Comparison of ENCODE assay signal across 9 cellular contexts in the genomic region with DNA sequence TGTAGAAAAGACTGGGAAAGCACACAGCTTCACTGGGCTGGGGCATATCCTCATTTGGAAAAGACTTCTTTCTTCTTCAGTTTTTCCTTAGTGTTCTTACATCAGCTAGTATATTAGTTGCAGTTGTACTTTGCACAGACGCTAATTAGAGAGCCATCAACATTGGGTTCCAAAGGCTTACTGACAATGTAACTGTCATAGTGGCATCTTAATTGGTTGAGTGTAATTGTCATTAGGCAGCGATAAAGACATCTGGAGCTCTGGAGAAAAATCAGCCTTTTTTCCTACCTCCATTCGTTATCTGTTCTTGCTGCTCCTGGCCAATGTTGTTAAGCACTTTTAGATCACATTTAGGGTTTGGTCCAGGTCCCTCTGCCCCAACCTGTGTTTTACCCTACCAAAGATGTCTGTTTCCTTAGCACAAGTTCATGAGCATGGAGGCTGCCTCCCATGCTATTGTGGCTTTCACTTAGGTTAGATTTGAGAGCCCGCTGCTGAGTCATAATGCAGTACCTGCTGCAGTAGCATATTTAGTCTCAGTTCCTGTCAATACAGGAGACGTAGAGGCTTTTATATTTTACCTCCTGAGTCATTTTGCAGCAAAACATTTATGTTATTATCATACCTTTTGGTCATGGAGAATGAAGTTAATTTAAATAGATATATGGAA. TPM values are rescaled to one million over a fixed set of nuclear protein-coding genes. Genes with fewer than 3 reads are reported as not detected.
DNase-seq lines count a peak whose midpoint lies in the region; ATAC-seq lines count a peak whose summit lies in the region.
"Had no signal": no experiment of that assay in that cellular context is flagged by ENCODE, and none has a peak within 500 bp of the region (broad histone marks: within the 10 kb centered on the region; RNA-seq: fewer than 3 reads in every experiment).

No MANE protein-coding gene starts in this region.

- no CpG with 5 or more reads among the region's 5 CpGs for WGBS in mesendoderm (ENCODE audit: extremely low coverage, insufficient coverage, low lambda C conversion rate)
- WGBS in aorta, 2 donors = 93 to 95% methylated on average over 5 of the region's 5 CpGs

- H3K18ac ChIP-seq in mesendoderm (ENCODE audit: low read length) = no peak overlapping the region

- H2BK5ac ChIP-seq in mesendoderm (ENCODE audit: low read length) = no peak overlapping the region

- no peak overlapping the region for H3K56ac ChIP-seq in mesendoderm (ENCODE audit: low read length)

- H3K9ac ChIP-seq in mesendoderm (ENCODE audit: low read length) = no peak overlapping the region

- H2BK120ac ChIP-seq in mesendoderm (ENCODE audit: low read depth, low read length) = no peak overlapping the region

- ATAC-seq in HG02884 (IDR thresholded peaks at IDR 0.05; ENCODE audit: unreplicated experiment) = peak; percentile 100
- no peak for ATAC-seq in aorta (ENCODE audit: low FRiP score)

- no peak overlapping the region for H2BK15ac ChIP-seq in mesendoderm (replicated peaks; ENCODE audit: low read depth)

- H3K23ac ChIP-seq in mesendoderm (ENCODE audit: low read length) = no peak overlapping the region

- H3K9me3 ChIP-seq in aorta (ENCODE audit: control insufficient read depth, low read length) (no peaks in the 10 kb centered on the region), MG63 (no peaks in the 10 kb centered on the region)

- peak; percentile 15 to 30 for DNase-seq in activated CD4-positive, alpha-beta T cell treated with anti-CD3 and anti-CD28 coated beads for 24 hours (ENCODE audit: low read depth in 2 of 2)
- no peak for DNase-seq in activated CD4-positive, alpha-beta T cell treated with anti-CD3 and anti-CD28 coated beads, Interleukin-2, amount 50 U/mL, for 4 hours
- peak; percentile 51 to 68 for DNase-seq in activated CD4-positive, alpha-beta T cell treated with anti-CD3 and anti-CD28 coated beads, Interleukin-2, amount 50 U/mL, for 48 hours
- peak; percentile 3 to 43 (median 23) for DNase-seq in stimulated activated CD4-positive, alpha-beta T cell treated with anti-CD3 and anti-CD28 coated beads, TNF-alpha, amount 100 ng/mL, for 24 hours (ENCODE audit: low read depth in 3 of 3)
- no peak for DNase-seq in mesendoderm
- DNase-seq in aorta = no peak
- DNase-seq in MG63 = no peak
- DNase-seq: IMR-90 had no signal

- no peaks in the 10 kb centered on the region for H3K36me3 ChIP-seq in mesendoderm (ENCODE audit: control insufficient read depth, insufficient read depth, low read length)
- no peaks in the 10 kb centered on the region for H3K36me3 ChIP-seq in aorta (ENCODE audit: control insufficient read depth in 1 of 2, insufficient read depth in 2 of 2, low read length in 1 of 2)
- peaks cover 4% of the 10 kb centered on the region for H3K36me3 ChIP-seq in MG63

- no peak overlapping the region for H3K4ac ChIP-seq in mesendoderm (ENCODE audit: low read depth, low read length)

- H3K4me3 ChIP-seq in mesendoderm (ENCODE audit: low read length) = no peak overlapping the region
- no peak overlapping the region for H3K4me3 ChIP-seq in aorta (ENCODE audit: low read length in 2 of 2)
- H3K4me3 ChIP-seq in MG63 = no peak overlapping the region

- H3K4me2 ChIP-seq in mesendoderm (ENCODE audit: low read length) = no peak overlapping the region

- H3K79me1 ChIP-seq in mesendoderm (ENCODE audit: low read length) = no peaks in the 10 kb centered on the region

- no peaks in the 10 kb centered on the region for H3K27me3 ChIP-seq in mesendoderm (ENCODE audit: insufficient read depth, low read length, poor library complexity)
- H3K27me3 ChIP-seq in aorta (ENCODE audit: control insufficient read depth in 1 of 2, insufficient read depth in 2 of 2, low read length in 1 of 2) = no peaks in the 10 kb centered on the region
- H3K27me3 ChIP-seq in MG63 = no peaks in the 10 kb centered on the region

- no peaks in the 10 kb centered on the region for H3K4me1 ChIP-seq in mesendoderm (ENCODE audit: control insufficient read depth, low read depth, low read length)
- peaks cover 0 to 4% of the 10 kb centered on the region in 2 donors for H3K4me1 ChIP-seq in aorta (ENCODE audit: control insufficient read depth in 1 of 2, insufficient read depth in 2 of 2, low read length in 2 of 2)

- H3K79me2 ChIP-seq in mesendoderm (ENCODE audit: control insufficient read depth, insufficient read depth, low read length) = no peaks in the 10 kb centered on the region

- no peak overlapping the region for H3K27ac ChIP-seq in mesendoderm (ENCODE audit: low read depth, low read length)
- H3K27ac ChIP-seq in aorta (ENCODE audit: low read depth in 1 of 2, low read length in 2 of 2) = no peak overlapping the region

- H4K5ac ChIP-seq in mesendoderm (ENCODE audit: low read length) = no peak overlapping the region

- H4K8ac ChIP-seq in mesendoderm (ENCODE audit: low read depth, low read length) = no peak overlapping the region

- intact Hi-C loops in aorta (cut with DNase I) = no loop called here

- no peak overlapping the region for H2AK5ac ChIP-seq in mesendoderm (ENCODE audit: low read length)

RNA-seq across cellular contexts. Expression of a gene that starts 49.2 kb away (rescaled TPM):
- polyA plus RNA-seq in mesendoderm (2013, experiment 1 of 2) = 7.6 TPM
- polyA plus RNA-seq in mesendoderm (2013, experiment 2 of 2) = 7.6 TPM
- 10 to 100 TPM; 13.9 to 18.7 TPM for total RNA-seq in aorta
- polyA plus RNA-seq in aorta = 1 to 10 TPM; 2.3 to 3.2 TPM
- 17.0 and 17.2 TPM in 2 replicates for total RNA-seq in MG63 (2014; rRNA removed; shearing (Covaris generic); ENCODE audit: low replicate concordance)

Comparison
In these comparisons a context has a peak if more than half of its experiments do, and no peak if none do; other contexts are left out.
1. DNase-seq: peak in activated CD4-positive, alpha-beta T cell treated with anti-CD3 and anti-CD28 coated beads for 24 hours (2 of 2), activated CD4-positive, alpha-beta T cell treated with anti-CD3 and anti-CD28 coated beads, Interleukin-2, amount 50 U/mL, for 48 hours (2 of 2) and stimulated activated CD4-positive, alpha-beta T cell treated with anti-CD3 and anti-CD28 coated beads, TNF-alpha, amount 100 ng/mL, for 24 hours (3 of 3); none in activated CD4-positive, alpha-beta T cell treated with anti-CD3 and anti-CD28 coated beads, Interleukin-2, amount 50 U/mL, for 4 hours (0 of 2), mesendoderm (single experiment), aorta (0 of 2) and MG63 (single experiment).